20 cellular contexts compared by ENCODE assay signal in the genomic region with DNA sequence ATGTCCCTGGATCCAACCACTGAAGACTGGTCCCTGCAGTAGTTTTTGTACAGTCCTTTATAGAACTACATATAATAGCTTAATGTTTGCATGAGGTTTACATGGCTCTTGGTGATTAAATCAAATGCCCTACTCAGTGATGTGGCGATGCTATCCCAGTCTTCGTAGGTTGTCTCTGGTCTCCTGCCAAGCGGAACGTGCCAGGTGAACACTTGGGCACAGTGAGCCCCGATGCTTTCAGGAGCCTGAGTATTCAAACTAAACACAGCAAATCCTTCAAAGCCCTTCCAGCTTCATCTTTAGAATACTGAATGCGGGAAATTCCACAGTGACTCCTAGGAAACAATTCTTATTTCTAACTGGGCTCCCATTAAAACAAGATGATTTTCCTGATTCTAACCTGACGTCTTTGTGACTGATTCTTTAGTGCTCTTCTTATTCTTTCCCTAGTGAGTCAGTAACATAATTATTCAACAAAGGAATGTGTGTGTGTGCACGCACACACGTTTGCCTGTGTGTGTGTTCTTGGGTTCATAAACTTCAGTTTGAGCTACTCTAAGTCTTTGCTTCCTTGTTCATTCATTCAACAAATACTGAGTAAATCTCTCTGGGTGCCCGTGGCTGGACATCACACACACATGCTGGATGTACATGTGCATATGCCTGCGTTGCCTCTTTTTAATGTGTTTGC.
DNase-seq lines count a peak whose midpoint lies in the region; ATAC-seq and TF ChIP-seq lines count a peak whose summit lies in the region.
"Had no signal": no experiment of that assay in that cellular context is flagged by ENCODE, and none has a peak within 500 bp of the region (broad histone marks: within the 10 kb centered on the region; RNA-seq: fewer than 3 reads in every experiment).

No MANE protein-coding gene starts in this region.

- no peak for TF ChIP-seq CTCF in astrocyte of the cerebellum (IDR thresholded peaks at IDR 0.05; ENCODE audit: low read depth, low read length, missing control alignments)
- TF ChIP-seq CTCF in fibroblast of villous mesenchyme (IDR thresholded peaks at IDR 0.05; ENCODE audit: insufficient read depth, low read depth, low read length) = no peak

- DNase-seq in NCI-H2081 (lab: John Stamatoyannopoulos, UW) = peak; percentile 7 to 33
- no peak for DNase-seq in NCI-H2081 treated with DMSO at 0.1 percent for 48 hours (lab: John Stamatoyannopoulos, UW)
- DNase-seq in astrocyte of the cerebellum (ENCODE audit: low read depth) = peak; percentile 32
- DNase-seq in fibroblast of villous mesenchyme (ENCODE audit: low read depth) = peak; percentile 18
- peak; percentile 32 for DNase-seq in skeletal muscle cell (ENCODE audit: low read depth)
- DNase-seq in DMS53 treated with DMSO at 0.1 percent for 48 hours (lab: John Stamatoyannopoulos, UW; ENCODE audit: unreplicated experiment) = no peak
- no peak for DNase-seq in DMS114 treated with DMSO at 0.1 percent for 48 hours (lab: John Stamatoyannopoulos, UW; ENCODE audit: unreplicated experiment)
- DNase-seq: activated CD4-positive, CD25-positive, alpha-beta regulatory T cell; activated CD8-positive, alpha-beta memory T cell treated with anti-CD3 and anti-CD28 coated beads, Interleukin-2, amount 10 ng/mL, durations not matched to agents 7 days and 5 days; left ventricle myocardium inferior; naive thymus-derived CD8-positive, alpha-beta T cell; NCI-H1694; NCI-H526 treated with DMSO at 0.1 percent for 48 hours; Peyer's patch; stimulated activated CD4-positive, alpha-beta T cell treated with anti-CD3 and anti-CD28 coated beads, Interleukin-4, amount 100 ng/mL, for 4 hours had no signal

- no peak for ATAC-seq in HG03280 (IDR thresholded peaks at IDR 0.05; ENCODE audit: unreplicated experiment)
- ATAC-seq: activated CD8-positive, alpha-beta memory T cell treated with anti-CD3 and anti-CD28 coated beads, Interleukin-2, amount 10 ng/mL, durations not matched to agents 7 days and 5 days; naive thymus-derived CD8-positive, alpha-beta T cell; sciatic nerve had no signal

- in situ Hi-C loops in astrocyte of the cerebellum (cut with HindIII; ENCODE audit: low sequenced_read_pairs) = no loop called here

- H3K4me3 ChIP-seq in astrocyte of the cerebellum (ENCODE audit: low read depth, low read length) (no peak overlapping the region), fibroblast of villous mesenchyme (ENCODE audit: low read depth, low read length) (no peak overlapping the region), skeletal muscle cell (ENCODE audit: low read depth, low read length) (no peak overlapping the region)
- H3K4me3 ChIP-seq: HAP-1, hepatocyte, left ventricle myocardium inferior, Peyer's patch, vagina had no signal

Comparison
In these comparisons a context has a peak if more than half of its experiments do, and no peak if none do; other contexts are left out.
1. DNase-seq: peak in NCI-H2081 (2 of 2), astrocyte of the cerebellum (single experiment), fibroblast of villous mesenchyme (single experiment) and skeletal muscle cell (single experiment); none in NCI-H2081 treated with DMSO at 0.1 percent for 48 hours (single experiment), DMS53 treated with DMSO at 0.1 percent for 48 hours (single experiment) and DMS114 treated with DMSO at 0.1 percent for 48 hours (single experiment).